ENCODE assay signal across 32 cellular contexts in the genomic region with DNA sequence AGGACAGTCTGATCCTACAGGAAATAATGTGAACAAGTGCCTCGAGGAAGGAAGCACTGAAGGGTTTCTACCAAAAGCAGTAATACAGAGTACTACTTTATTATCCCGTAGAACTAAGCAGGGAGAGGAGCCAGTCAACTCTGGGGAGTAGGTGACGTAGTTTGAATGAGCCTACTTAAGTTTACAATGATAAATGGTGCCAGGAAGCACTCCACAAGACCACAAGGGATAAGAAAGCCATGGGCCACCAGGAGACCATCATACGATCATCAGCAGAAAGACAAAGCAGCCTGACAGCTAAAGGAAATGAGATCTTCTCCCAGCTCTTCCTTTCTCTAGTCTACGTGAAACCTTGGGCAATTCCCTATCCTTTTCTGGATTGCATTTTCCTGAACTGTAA. TPM values are rescaled to one million over a fixed set of nuclear protein-coding genes. Genes with fewer than 3 reads are reported as not detected.
"Had no signal": no experiment of that assay in that cellular context is flagged by ENCODE, and none has a peak within 500 bp of the region (broad histone marks: within the 10 kb centered on the region; RNA-seq: fewer than 3 reads in every experiment).

No MANE protein-coding gene starts in this region.

- H3K27ac ChIP-seq: ascending aorta, coronary artery had no signal

- H3K27me3 ChIP-seq: ascending aorta had no signal

- H3K4me3 ChIP-seq: ascending aorta, coronary artery had no signal

- DNase-seq: activated B cell treated with CpG ODN at 0.5 μM for 24 hours; activated CD4-positive, alpha-beta memory T cell treated with anti-CD3 and anti-CD28 coated beads, Interleukin-2, amount 10 ng/mL, durations not matched to agents 7 days and 5 days; activated CD4-positive, alpha-beta T cell treated with anti-CD3 and anti-CD28 coated beads for 1 hour; activated CD4-positive, alpha-beta T cell treated with anti-CD3 and anti-CD28 coated beads for 36 hours; activated CD4-positive, alpha-beta T cell treated with anti-CD3 and anti-CD28 coated beads for 48 hours; activated CD4-positive, alpha-beta T cell treated with anti-CD3 and anti-CD28 coated beads, Interleukin-2, amount 10 ng/mL, durations not matched to agents 7 days and 5 days; activated CD4-positive, alpha-beta T cell treated with anti-CD3 and anti-CD28 coated beads, Interleukin-2, amount 50 U/mL, for 48 hours; activated CD8-positive, alpha-beta memory T cell treated with anti-CD3 and anti-CD28 coated beads for 24 hours; activated CD8-positive, alpha-beta memory T cell treated with anti-CD3 and anti-CD28 coated beads, Interleukin-2, amount 10 ng/mL, durations not matched to agents 7 days and 5 days; activated CD8-positive, alpha-beta memory T cell treated with anti-CD3 and anti-CD28 coated beads, Interleukin-2, amount 50 U/mL, for 48 hours; activated CD8-positive, alpha-beta T cell treated with anti-CD3 and anti-CD28 coated beads, Interleukin-2, amount 10 ng/mL, durations not matched to agents 7 days and 5 days; activated effector memory CD4-positive, alpha-beta T cell treated with Interleukin-2 at 50 U/mL for 16 hours; activated gamma-delta T cell; activated naive CD4-positive, alpha-beta T cell treated with anti-CD3 and anti-CD28 coated beads, Interleukin-2, amount 10 ng/mL, durations not matched to agents 7 days and 5 days; activated naive CD4-positive, alpha-beta T cell treated with Interleukin-2 at 50 U/mL for 16 hours; activated naive CD8-positive, alpha-beta T cell treated with anti-CD3 and anti-CD28 coated beads, Interleukin-2, amount 10 ng/mL, durations not matched to agents 7 days and 5 days; activated naive CD8-positive, alpha-beta T cell treated with anti-CD3 and anti-CD28 coated beads, Interleukin-2, amount 50 U/mL, for 24 hours; activated T-cell treated with anti-CD3 and anti-CD28 coated beads, Interleukin-2, amount 50 U/mL, for 24 hours; activated T-cell treated with anti-CD3 and anti-CD28 coated beads, Interleukin-2, amount 50 U/mL, for 48 hours; amygdala; anterior cingulate cortex; central memory CD4-positive, alpha-beta T cell; T-helper 2 cell; T-helper 9 cell had no signal

- FAIRE-seq: colon, TTC549 had no signal

- H3K9me3 ChIP-seq: ascending aorta had no signal

- H3K36me3 ChIP-seq: ascending aorta had no signal

- H3K4me1 ChIP-seq: ascending aorta had no signal

- ATAC-seq: activated CD4-positive, alpha-beta T cell treated with anti-CD3 and anti-CD28 coated beads for 36 hours; activated CD8-positive, alpha-beta memory T cell treated with anti-CD3 and anti-CD28 coated beads, Interleukin-2, amount 10 ng/mL, durations not matched to agents 7 days and 5 days; activated CD8-positive, alpha-beta T cell treated with anti-CD3 and anti-CD28 coated beads, Interleukin-2, amount 10 ng/mL, durations not matched to agents 7 days and 5 days; activated naive CD8-positive, alpha-beta T cell treated with anti-CD3 and anti-CD28 coated beads, Interleukin-2, amount 50 U/mL, for 24 hours had no signal

RNA-seq across cellular contexts. Expression of gene SST, which starts 27.3 kb away (rescaled TPM):
- total RNA-seq: activated B cell treated with CpG ODN at 0.5 μM for 24 hours; activated CD4-positive, alpha-beta memory T cell treated with anti-CD3 and anti-CD28 coated beads, Interleukin-2, amount 10 ng/mL, durations not matched to agents 7 days and 5 days; activated CD4-positive, alpha-beta T cell treated with anti-CD3 and anti-CD28 coated beads for 36 hours; activated CD4-positive, alpha-beta T cell treated with anti-CD3 and anti-CD28 coated beads, Interleukin-2, amount 10 ng/mL, durations not matched to agents 7 days and 5 days; activated CD8-positive, alpha-beta memory T cell treated with anti-CD3 and anti-CD28 coated beads, Interleukin-2, amount 10 ng/mL, durations not matched to agents 7 days and 5 days; activated CD8-positive, alpha-beta T cell treated with anti-CD3 and anti-CD28 coated beads, Interleukin-2, amount 10 ng/mL, durations not matched to agents 7 days and 5 days; activated naive CD8-positive, alpha-beta T cell treated with anti-CD3 and anti-CD28 coated beads, Interleukin-2, amount 10 ng/mL, durations not matched to agents 7 days and 5 days; activated T-helper 2 cell treated with anti-CD3 and anti-CD28 coated beads, Interferon-gamma antibody, Interleukin-2, Interleukin-4, amounts not matched to agents 10 μg/mL and 5 μg/mL and 100 μg/mL, durations not matched to agents 14 hours and 24 hours and 36 hours; ascending aorta; cardiac septum had no signal

RNA-seq across cellular contexts. Expression of gene RTP2, which starts 59.5 kb away (rescaled TPM):
- total RNA-seq: activated B cell treated with CpG ODN at 0.5 μM for 24 hours; activated CD4-positive, alpha-beta memory T cell treated with anti-CD3 and anti-CD28 coated beads, Interleukin-2, amount 10 ng/mL, durations not matched to agents 7 days and 5 days; activated CD4-positive, alpha-beta T cell treated with anti-CD3 and anti-CD28 coated beads for 36 hours; activated CD4-positive, alpha-beta T cell treated with anti-CD3 and anti-CD28 coated beads, Interleukin-2, amount 10 ng/mL, durations not matched to agents 7 days and 5 days; activated CD8-positive, alpha-beta memory T cell treated with anti-CD3 and anti-CD28 coated beads, Interleukin-2, amount 10 ng/mL, durations not matched to agents 7 days and 5 days; activated CD8-positive, alpha-beta T cell treated with anti-CD3 and anti-CD28 coated beads, Interleukin-2, amount 10 ng/mL, durations not matched to agents 7 days and 5 days; activated naive CD8-positive, alpha-beta T cell treated with anti-CD3 and anti-CD28 coated beads, Interleukin-2, amount 10 ng/mL, durations not matched to agents 7 days and 5 days; activated T-helper 2 cell treated with anti-CD3 and anti-CD28 coated beads, Interferon-gamma antibody, Interleukin-2, Interleukin-4, amounts not matched to agents 10 μg/mL and 5 μg/mL and 100 μg/mL, durations not matched to agents 14 hours and 24 hours and 36 hours; ascending aorta; cardiac septum; cerebellum had no signal
- polyA plus RNA-seq: adipose tissue had no signal
